In genomic region chr17:82168568-82168967, GRCh38 we compare ENCODE assay signal across 30 cellular contexts.
"Had no signal": no experiment of that assay in that cellular context is flagged by ENCODE, and none has a peak within 500 bp of the region (broad histone marks: within the 10 kb centered on the region; RNA-seq: fewer than 3 reads in every experiment).

No MANE protein-coding gene starts in this region.

- DNase-seq: activated CD4-positive, alpha-beta memory T cell treated with anti-CD3 and anti-CD28 coated beads for 36 hours; activated CD4-positive, alpha-beta T cell treated with anti-CD3 and anti-CD28 coated beads for 36 hours; activated CD4-positive, alpha-beta T cell treated with anti-CD3 and anti-CD28 coated beads, Interleukin-2, amount 10 ng/mL, durations not matched to agents 24 days and 14 days; activated CD4-positive, CD25-positive, alpha-beta regulatory T cell; activated CD4-positive, CD25-positive, alpha-beta regulatory T cell treated with anti-CD3 and anti-CD28 coated beads, Interleukin-2, amount 50 U/mL, for 72 hours; activated CD8-positive, alpha-beta memory T cell treated with anti-CD3 and anti-CD28 coated beads, Interleukin-2, amount 10 ng/mL, durations not matched to agents 7 days and 5 days; activated CD8-positive, alpha-beta memory T cell treated with anti-CD3 and anti-CD28 coated beads, Interleukin-2, amount 50 U/mL, for 4 hours; activated CD8-positive, alpha-beta T cell treated with anti-CD3 and anti-CD28 coated beads, Interleukin-2, amount 10 ng/mL, durations not matched to agents 7 days and 5 days; activated effector memory CD4-positive, alpha-beta T cell treated with anti-CD3 and anti-CD28 coated beads, Interleukin-2, amount 50 U/mL, for 16 hours; activated naive CD4-positive, alpha-beta T cell treated with anti-CD3 and anti-CD28 coated beads for 36 hours; activated naive CD8-positive, alpha-beta T cell treated with anti-CD3 and anti-CD28 coated beads for 36 hours; activated naive CD8-positive, alpha-beta T cell treated with anti-CD3 and anti-CD28 coated beads, Interleukin-2, amount 50 U/mL, for 24 hours; activated T-cell treated with anti-CD3 and anti-CD28 coated beads, Interleukin-2, amount 50 U/mL, for 24 hours; adrenal gland; amygdala; body of pancreas; caudate nucleus; cerebellar nuclear complex; colonic mucosa; effector CD8-positive, alpha-beta T cell; foreskin fibroblast; heart left ventricle; SW 1271; T-cell; T1000 had no signal

- H3K27me3 Mint-ChIP-seq: activated CD4-positive, alpha-beta memory T cell treated with anti-CD3 and anti-CD28 coated beads for 36 hours; activated CD4-positive, alpha-beta T cell treated with anti-CD3 and anti-CD28 coated beads for 36 hours; activated CD4-positive, alpha-beta T cell treated with anti-CD3 and anti-CD28 coated beads, Interleukin-2, amount 10 ng/mL, durations not matched to agents 24 days and 14 days; activated CD8-positive, alpha-beta memory T cell treated with anti-CD3 and anti-CD28 coated beads, Interleukin-2, amount 10 ng/mL, durations not matched to agents 7 days and 5 days; activated naive CD4-positive, alpha-beta T cell treated with anti-CD3 and anti-CD28 coated beads, Interleukin-2, amount 50 U/mL, for 24 hours; activated naive CD8-positive, alpha-beta T cell treated with anti-CD3 and anti-CD28 coated beads for 36 hours; activated naive CD8-positive, alpha-beta T cell treated with anti-CD3 and anti-CD28 coated beads, Interleukin-2, amount 50 U/mL, for 24 hours; activated T-cell treated with anti-CD3 and anti-CD28 coated beads, Interleukin-2, amount 50 U/mL, for 24 hours; T-cell had no signal

- H3K27me3 ChIP-seq: adrenal gland, body of pancreas, colonic mucosa, heart left ventricle had no signal

- H3K9me3 ChIP-seq: adrenal gland, body of pancreas, colonic mucosa, heart left ventricle had no signal

- H3K4me3 Mint-ChIP-seq: activated CD4-positive, alpha-beta memory T cell treated with anti-CD3 and anti-CD28 coated beads for 36 hours; activated CD4-positive, alpha-beta T cell treated with anti-CD3 and anti-CD28 coated beads for 36 hours; activated CD4-positive, alpha-beta T cell treated with anti-CD3 and anti-CD28 coated beads, Interleukin-2, amount 10 ng/mL, durations not matched to agents 24 days and 14 days; activated CD8-positive, alpha-beta memory T cell treated with anti-CD3 and anti-CD28 coated beads, Interleukin-2, amount 10 ng/mL, durations not matched to agents 7 days and 5 days; activated CD8-positive, alpha-beta T cell treated with anti-CD3 and anti-CD28 coated beads, Interleukin-2, amount 10 ng/mL, durations not matched to agents 7 days and 5 days; activated naive CD4-positive, alpha-beta T cell treated with anti-CD3 and anti-CD28 coated beads for 36 hours; activated naive CD4-positive, alpha-beta T cell treated with anti-CD3 and anti-CD28 coated beads, Interleukin-2, amount 50 U/mL, for 24 hours; activated naive CD8-positive, alpha-beta T cell treated with anti-CD3 and anti-CD28 coated beads for 36 hours; activated naive CD8-positive, alpha-beta T cell treated with anti-CD3 and anti-CD28 coated beads, Interleukin-2, amount 50 U/mL, for 24 hours; activated T-cell treated with anti-CD3 and anti-CD28 coated beads, Interleukin-2, amount 50 U/mL, for 24 hours; T-cell; T-helper 1 cell treated with Interleukin-12 subunit alpha and Interleukin-12 subunit beta and Interleukin-4 antibody, amounts not matched to agents 30 μg/mL and 1 μg/mL, for 36 hours; T-helper 2 cell treated with Interferon-gamma antibody and Interleukin-4, amounts not matched to agents 5 μg/mL and 100 μg/mL, for 36 hours had no signal

- H3K9me3 Mint-ChIP-seq: activated CD4-positive, alpha-beta memory T cell treated with anti-CD3 and anti-CD28 coated beads for 36 hours; activated CD4-positive, alpha-beta T cell treated with anti-CD3 and anti-CD28 coated beads, Interleukin-2, amount 10 ng/mL, durations not matched to agents 24 days and 14 days; activated naive CD4-positive, alpha-beta T cell treated with anti-CD3 and anti-CD28 coated beads for 36 hours; activated naive CD4-positive, alpha-beta T cell treated with anti-CD3 and anti-CD28 coated beads, Interleukin-2, amount 50 U/mL, for 24 hours; activated naive CD8-positive, alpha-beta T cell treated with anti-CD3 and anti-CD28 coated beads for 36 hours; activated naive CD8-positive, alpha-beta T cell treated with anti-CD3 and anti-CD28 coated beads, Interleukin-2, amount 50 U/mL, for 24 hours; activated T-cell treated with anti-CD3 and anti-CD28 coated beads, Interleukin-2, amount 50 U/mL, for 24 hours; activated T-helper 2 cell treated with anti-CD3 and anti-CD28 coated beads, Interferon-gamma antibody, Interleukin-2, Interleukin-4, amounts not matched to agents 10 μg/mL and 5 μg/mL and 100 μg/mL, durations not matched to agents 14 hours and 24 hours and 36 hours; T-cell; T-helper 1 cell treated with Interleukin-12 subunit alpha and Interleukin-12 subunit beta and Interleukin-4 antibody, amounts not matched to agents 30 μg/mL and 1 μg/mL, for 36 hours; T-helper 2 cell treated with Interferon-gamma antibody and Interleukin-4, amounts not matched to agents 5 μg/mL and 100 μg/mL, for 36 hours had no signal

- H3K36me3 ChIP-seq: colonic mucosa had no signal

- H3K4me1 Mint-ChIP-seq: activated naive CD4-positive, alpha-beta T cell treated with anti-CD3 and anti-CD28 coated beads, Interleukin-2, amount 50 U/mL, for 24 hours; activated naive CD8-positive, alpha-beta T cell treated with anti-CD3 and anti-CD28 coated beads, Interleukin-2, amount 50 U/mL, for 24 hours had no signal

- H3K27ac ChIP-seq: adrenal gland, body of pancreas, colonic mucosa, heart left ventricle had no signal

- H3K4me3 ChIP-seq: adrenal gland, body of pancreas, colonic mucosa, heart left ventricle had no signal

- H3K27ac Mint-ChIP-seq: activated CD4-positive, alpha-beta memory T cell treated with anti-CD3 and anti-CD28 coated beads for 36 hours; activated CD4-positive, alpha-beta T cell treated with anti-CD3 and anti-CD28 coated beads for 36 hours; activated CD8-positive, alpha-beta memory T cell treated with anti-CD3 and anti-CD28 coated beads, Interleukin-2, amount 10 ng/mL, durations not matched to agents 7 days and 5 days; activated CD8-positive, alpha-beta T cell treated with anti-CD3 and anti-CD28 coated beads, Interleukin-2, amount 10 ng/mL, durations not matched to agents 7 days and 5 days; activated naive CD4-positive, alpha-beta T cell treated with anti-CD3 and anti-CD28 coated beads for 36 hours; activated naive CD4-positive, alpha-beta T cell treated with anti-CD3 and anti-CD28 coated beads, Interleukin-2, amount 50 U/mL, for 24 hours; activated naive CD8-positive, alpha-beta T cell treated with anti-CD3 and anti-CD28 coated beads, Interleukin-2, amount 50 U/mL, for 24 hours; activated T-cell treated with anti-CD3 and anti-CD28 coated beads, Interleukin-2, amount 50 U/mL, for 24 hours; activated T-helper 2 cell treated with anti-CD3 and anti-CD28 coated beads, Interferon-gamma antibody, Interleukin-2, Interleukin-4, amounts not matched to agents 10 μg/mL and 5 μg/mL and 100 μg/mL, durations not matched to agents 14 hours and 24 hours and 36 hours; T-cell; T-helper 1 cell treated with Interleukin-12 subunit alpha and Interleukin-12 subunit beta and Interleukin-4 antibody, amounts not matched to agents 30 μg/mL and 1 μg/mL, for 36 hours; T-helper 2 cell treated with Interferon-gamma antibody and Interleukin-4, amounts not matched to agents 5 μg/mL and 100 μg/mL, for 36 hours had no signal

- ATAC-seq: activated CD4-positive, alpha-beta T cell treated with anti-CD3 and anti-CD28 coated beads for 36 hours; activated CD8-positive, alpha-beta memory T cell treated with anti-CD3 and anti-CD28 coated beads, Interleukin-2, amount 10 ng/mL, durations not matched to agents 7 days and 5 days; activated CD8-positive, alpha-beta T cell treated with anti-CD3 and anti-CD28 coated beads, Interleukin-2, amount 10 ng/mL, durations not matched to agents 7 days and 5 days; activated naive CD8-positive, alpha-beta T cell treated with anti-CD3 and anti-CD28 coated beads, Interleukin-2, amount 50 U/mL, for 24 hours; body of pancreas; esophagus mucosa; heart left ventricle; T-cell had no signal

- H3K4me1 ChIP-seq: adrenal gland, body of pancreas, colonic mucosa, heart left ventricle had no signal
